In genomic region chrX:141960573-141960972, GRCh38 we compare ENCODE assay signal across 31 cellular contexts.
"Had no signal": no experiment of that assay in that cellular context is flagged by ENCODE, and none has a peak within 500 bp of the region (broad histone marks: within the 10 kb centered on the region; RNA-seq: fewer than 3 reads in every experiment).

No MANE protein-coding gene starts in this region.

- H3K27ac ChIP-seq: breast epithelium, coronary artery, SJCRH30, WERI-Rb-1 had no signal

- DNase-seq: activated CD4-positive, alpha-beta T cell treated with anti-CD3 and anti-CD28 coated beads for 36 hours; activated CD8-positive, alpha-beta memory T cell treated with anti-CD3 and anti-CD28 coated beads, Interleukin-2, amount 50 U/mL, for 48 hours; activated CD8-positive, alpha-beta T cell treated with anti-CD3 and anti-CD28 coated beads, Interleukin-2, amount 10 ng/mL, durations not matched to agents 7 days and 5 days; activated effector memory CD4-positive, alpha-beta T cell treated with anti-CD3 and anti-CD28 coated beads, Interleukin-2, amount 50 U/mL, for 16 hours; activated naive CD4-positive, alpha-beta T cell treated with Interleukin-2 at 50 U/mL for 16 hours; activated naive CD8-positive, alpha-beta T cell treated with anti-CD3 and anti-CD28 coated beads, Interleukin-2, amount 50 U/mL, for 24 hours; activated T-cell treated with anti-CD3 and anti-CD28 coated beads, Interleukin-2, amount 50 U/mL, for 24 hours; caudate nucleus; MV-4-11; NCI-H1092 treated with DMSO at 0.1 percent for 48 hours; NCI-H1417 treated with DMSO at 0.1 percent for 48 hours; NCI-H1694; NCI-H2029; NCI-H2107; NCI-H2171 treated with DMSO at 0.1 percent for 48 hours; NCI-H345; NCI-H510A; NCI-H526 treated with DMSO at 0.1 percent for 48 hours; NCI-H82; NK-92 treated with Interleukin-12 subunit alpha and Interleukin-12 subunit beta, amount 100 ng/mL, for 24 hours; OCI-M1; RPMI8226; SJCRH30; SK-N-SH; T-helper 1 cell; WERI-Rb-1 had no signal

- H3K4me1 ChIP-seq: breast epithelium, SJCRH30 had no signal

- H3K27me3 ChIP-seq: SJCRH30 had no signal

- H3K9me3 ChIP-seq: SJCRH30, SK-N-SH had no signal

- H3K4me3 ChIP-seq: breast epithelium, coronary artery, SJCRH30 had no signal

- H3K9ac ChIP-seq: SK-N-SH had no signal

- H3K4me2 ChIP-seq: SK-N-SH had no signal

- H3K36me3 ChIP-seq: breast epithelium, SJCRH30, WERI-Rb-1 had no signal

- ATAC-seq: activated CD4-positive, alpha-beta T cell treated with anti-CD3 and anti-CD28 coated beads for 36 hours; activated CD8-positive, alpha-beta T cell treated with anti-CD3 and anti-CD28 coated beads, Interleukin-2, amount 10 ng/mL, durations not matched to agents 7 days and 5 days; activated naive CD4-positive, alpha-beta T cell treated with anti-CD3 and anti-CD28 coated beads, Interleukin-2, amount 50 U/mL, for 72 hours; activated naive CD8-positive, alpha-beta T cell treated with anti-CD3 and anti-CD28 coated beads, Interleukin-2, amount 50 U/mL, for 24 hours; Panc1; Right ventricle myocardium inferior had no signal
